In the genomic region with DNA sequence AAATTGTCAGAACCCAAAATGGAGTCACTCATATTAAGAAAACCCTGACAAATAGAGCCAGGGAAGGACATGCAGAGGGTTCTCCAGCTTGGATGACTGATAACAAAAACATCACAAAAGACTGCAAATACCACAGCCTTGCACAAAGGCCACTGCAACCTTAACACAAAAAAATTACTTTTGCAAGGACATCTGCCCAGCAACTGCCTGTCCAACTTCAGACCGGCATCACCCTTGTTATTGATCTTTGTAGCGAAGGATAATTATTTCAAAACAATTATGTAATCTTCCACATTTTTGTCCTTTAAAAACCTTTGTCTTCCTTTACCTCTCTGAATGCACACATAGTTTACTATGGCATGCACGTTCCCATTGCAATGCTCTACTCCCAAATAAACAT, we compare ENCODE assay signal across 28 cellular contexts.
"Had no signal": no experiment of that assay in that cellular context is flagged by ENCODE, and none has a peak within 500 bp of the region (broad histone marks: within the 10 kb centered on the region; RNA-seq: fewer than 3 reads in every experiment).

No MANE protein-coding gene starts in this region.

- H3K4me1 ChIP-seq: left lung, pancreas, prostate gland, spleen, suprapubic skin, tibial artery, vagina had no signal

- H3K4me3 ChIP-seq: left lung, lung, mucosa of descending colon, pancreas, prostate gland, sigmoid colon, spleen, suprapubic skin, thoracic aorta, tibial artery, upper lobe of left lung, vagina had no signal

- H3K4me1 Mint-ChIP-seq: immature natural killer cell; naive thymus-derived CD4-positive, alpha-beta T cell; stimulated activated effector memory CD8-positive, alpha-beta T cell treated with anti-CD3 and anti-CD28 coated beads, Interleukin-12 subunit alpha, Interleukin-12 subunit beta, amount 100 ng/mL, for 72 hours had no signal

- H3K4me3 Mint-ChIP-seq: immature natural killer cell; naive thymus-derived CD4-positive, alpha-beta T cell; natural killer cell treated with Interleukin-12 subunit alpha and Interleukin-12 subunit beta and Interleukin-15 and Interleukin-18, amount 100 ng/mL, for 72 hours; stimulated activated effector memory CD8-positive, alpha-beta T cell treated with anti-CD3 and anti-CD28 coated beads, Interleukin-12 subunit alpha, Interleukin-12 subunit beta, amount 100 ng/mL, for 72 hours; stimulated activated naive CD8-positive, alpha-beta T cell treated with anti-CD3 and anti-CD28 coated beads, Interleukin-15, Interleukin-2, amounts not matched to agents 100 ng/mL and 50 ng/mL, for 24 hours had no signal

- H3K27ac ChIP-seq: left lung, pancreas, prostate gland, sigmoid colon, spleen, suprapubic skin, thoracic aorta, tibial artery, upper lobe of left lung, vagina had no signal

- H3K9me3 ChIP-seq: left lung, mucosa of descending colon, pancreas, prostate gland, sigmoid colon, suprapubic skin, thoracic aorta, tibial artery, upper lobe of left lung, vagina had no signal

- H3K9me3 Mint-ChIP-seq: natural killer cell treated with Interleukin-12 subunit alpha and Interleukin-12 subunit beta and Interleukin-15 and Interleukin-18, amount 100 ng/mL, for 72 hours; stimulated activated effector memory CD8-positive, alpha-beta T cell treated with anti-CD3 and anti-CD28 coated beads, Interleukin-12 subunit alpha, Interleukin-12 subunit beta, amount 100 ng/mL, for 72 hours; stimulated activated naive CD8-positive, alpha-beta T cell treated with anti-CD3 and anti-CD28 coated beads, Interleukin-15, Interleukin-2, amounts not matched to agents 100 ng/mL and 50 ng/mL, for 24 hours had no signal

- H3K36me3 ChIP-seq: left lung, pancreas, prostate gland, sigmoid colon, spleen, suprapubic skin, thoracic aorta, tibial artery, upper lobe of left lung, vagina had no signal

- H3K27me3 Mint-ChIP-seq: natural killer cell treated with Interleukin-12 subunit alpha and Interleukin-12 subunit beta and Interleukin-15 and Interleukin-18, amount 100 ng/mL, for 72 hours; stimulated activated naive CD8-positive, alpha-beta T cell treated with anti-CD3 and anti-CD28 coated beads, Interleukin-15, Interleukin-2, amounts not matched to agents 100 ng/mL and 50 ng/mL, for 24 hours had no signal

- DNase-seq: hippocampal formation; immature natural killer cell; kidney; left colon; left lung; mesendoderm; midbrain; mucosa of descending colon; naive thymus-derived CD4-positive, alpha-beta T cell; pancreas; posterior cingulate gyrus; retina; right cardiac atrium; sigmoid colon; small intestine; spleen; stimulated activated CD4-positive, alpha-beta T cell treated with anti-CD3 and anti-CD28 coated beads, Interleukin-4, amount 100 ng/mL, for 24 hours; stimulated activated naive CD4-positive, alpha-beta T cell; tibial artery; upper lobe of left lung had no signal

- H3K27me3 ChIP-seq: left lung, pancreas, sigmoid colon, spleen, suprapubic skin, tibial artery, upper lobe of left lung, vagina had no signal

- H3K36me3 Mint-ChIP-seq: immature natural killer cell; naive thymus-derived CD4-positive, alpha-beta T cell; natural killer cell treated with Interleukin-12 subunit alpha and Interleukin-12 subunit beta and Interleukin-15 and Interleukin-18, amount 100 ng/mL, for 72 hours had no signal

- H3K27ac Mint-ChIP-seq: immature natural killer cell; naive thymus-derived CD4-positive, alpha-beta T cell; natural killer cell treated with Interleukin-12 subunit alpha and Interleukin-12 subunit beta and Interleukin-15 and Interleukin-18, amount 100 ng/mL, for 72 hours; stimulated activated effector memory CD8-positive, alpha-beta T cell treated with anti-CD3 and anti-CD28 coated beads, Interleukin-12 subunit alpha, Interleukin-12 subunit beta, amount 100 ng/mL, for 72 hours; stimulated activated naive CD8-positive, alpha-beta T cell treated with anti-CD3 and anti-CD28 coated beads, Interleukin-15, Interleukin-2, amounts not matched to agents 100 ng/mL and 50 ng/mL, for 24 hours had no signal

- ATAC-seq: left colon; left lung; mucosa of descending colon; naive thymus-derived CD4-positive, alpha-beta T cell; natural killer cell treated with Interleukin-12 subunit alpha and Interleukin-12 subunit beta and Interleukin-15 and Interleukin-18, amount 100 ng/mL, for 72 hours; pancreas; right cardiac atrium; stimulated activated effector memory CD8-positive, alpha-beta T cell treated with anti-CD3 and anti-CD28 coated beads, Interleukin-12 subunit alpha, Interleukin-12 subunit beta, amount 100 ng/mL, for 72 hours had no signal
